1 cellular context compared by ENCODE assay signal in the genomic region with DNA sequence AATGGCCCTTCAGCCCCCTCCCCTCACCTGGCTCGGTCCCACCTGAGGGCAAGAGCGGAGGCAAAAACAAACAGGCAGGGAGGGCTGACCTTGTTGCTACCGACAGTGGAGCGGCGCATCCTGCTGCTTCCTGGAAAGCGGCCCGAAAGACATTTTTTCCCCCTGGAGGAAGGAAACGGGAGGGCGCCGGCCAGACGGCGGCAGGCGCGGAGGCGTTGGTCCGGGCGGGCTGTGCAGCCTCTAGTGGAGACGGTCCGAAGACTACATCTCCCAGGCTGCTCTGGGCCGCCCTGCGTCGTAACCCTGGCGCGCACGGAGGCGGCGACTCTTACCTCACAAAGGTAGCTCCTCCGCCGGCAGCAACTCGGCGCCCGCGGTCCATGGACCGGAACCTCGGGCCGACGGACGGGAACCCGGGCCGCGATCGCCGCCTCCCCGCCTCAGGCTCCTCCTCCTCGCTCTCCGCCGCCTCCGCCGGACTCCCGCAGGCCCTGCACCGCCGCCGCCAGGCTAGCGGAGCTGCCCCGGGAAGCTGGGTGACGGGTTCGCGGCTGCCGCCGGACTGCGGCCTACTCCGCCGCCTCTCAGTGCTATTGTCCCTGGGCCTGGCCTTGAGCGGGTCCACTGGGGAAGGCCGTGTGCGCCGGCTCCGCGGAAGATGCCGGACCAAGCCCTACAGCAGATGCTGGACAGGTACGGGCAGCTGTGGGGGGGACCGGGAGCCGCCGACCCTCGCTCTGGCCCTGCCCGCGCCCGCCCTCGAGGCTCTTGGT.
TF ChIP-seq lines count a peak whose summit lies in the region.

A gene (minus strand): TSS at position 242 of the 773 bp plus-strand sequence. CDS start 50,728 bp downstream, outside the sequence.
A gene with protein sequence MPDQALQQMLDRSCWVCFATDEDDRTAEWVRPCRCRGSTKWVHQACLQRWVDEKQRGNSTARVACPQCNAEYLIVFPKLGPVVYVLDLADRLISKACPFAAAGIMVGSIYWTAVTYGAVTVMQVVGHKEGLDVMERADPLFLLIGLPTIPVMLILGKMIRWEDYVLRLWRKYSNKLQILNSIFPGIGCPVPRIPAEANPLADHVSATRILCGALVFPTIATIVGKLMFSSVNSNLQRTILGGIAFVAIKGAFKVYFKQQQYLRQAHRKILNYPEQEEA (plus strand): TSS at position 331 of the 773 bp plus-strand sequence. CDS start 328 bp downstream, at position 659.

TF ChIP-seq in K562, 482 proteins besides CTCF, POLR2A, EP300 and RAD21 (continued from another document and continues in another):
- TF ChIP-seq, protein P1, sequence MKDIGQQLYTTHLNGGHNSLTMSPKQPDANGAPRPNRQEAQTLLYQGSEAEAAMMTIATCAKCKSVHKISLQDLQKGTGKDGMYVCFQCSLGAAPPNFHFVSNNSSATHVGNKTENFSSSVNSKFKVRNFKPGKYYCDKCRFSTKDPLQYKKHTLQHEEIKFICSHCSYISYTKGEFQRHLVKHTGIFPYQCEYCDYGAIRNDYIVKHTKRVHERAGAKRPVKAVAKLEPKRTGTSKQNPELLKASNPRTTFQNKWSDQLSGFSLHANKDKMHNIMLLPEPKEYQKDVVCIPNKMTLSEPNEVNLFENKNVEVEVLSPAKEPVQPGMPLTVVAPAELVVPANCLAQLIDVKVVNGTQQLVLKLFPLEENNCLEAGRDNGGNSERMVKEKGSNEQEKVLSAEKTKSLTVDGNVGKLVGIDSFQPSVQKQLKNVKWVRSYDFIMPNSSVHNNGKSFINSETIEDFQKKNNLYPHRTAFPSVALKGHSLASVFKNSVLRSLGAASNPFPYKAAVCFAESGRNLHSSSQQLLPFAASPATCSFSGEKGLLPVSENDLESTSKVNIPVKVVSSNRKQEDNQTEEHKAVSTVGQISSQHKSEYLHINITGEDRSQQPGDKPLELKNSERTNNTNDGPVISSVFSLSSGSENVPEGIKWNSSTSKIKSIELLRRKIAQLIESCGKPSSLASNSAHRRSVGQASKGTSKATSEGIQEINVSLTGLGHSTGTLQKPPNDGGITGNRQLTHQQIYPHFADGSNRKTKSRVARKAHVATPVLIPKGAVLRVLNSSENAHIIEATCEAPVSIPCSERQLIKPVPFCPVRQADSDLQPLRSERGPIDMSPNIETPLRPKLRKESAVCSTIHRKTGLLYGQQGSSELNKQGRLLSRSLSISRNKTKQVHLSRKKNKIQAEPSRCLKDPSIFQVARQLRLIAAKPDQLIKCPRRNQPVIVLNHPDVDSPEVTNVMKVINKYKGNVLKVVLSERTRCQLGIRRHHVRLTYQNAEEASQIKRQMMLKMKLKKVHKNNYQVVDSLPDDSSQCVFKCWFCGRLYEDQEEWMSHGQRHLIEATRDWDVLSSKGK (CRISPR knock-in tag; IDR thresholded peaks at IDR 0.05): no peak
- TF ChIP-seq, protein P2, sequence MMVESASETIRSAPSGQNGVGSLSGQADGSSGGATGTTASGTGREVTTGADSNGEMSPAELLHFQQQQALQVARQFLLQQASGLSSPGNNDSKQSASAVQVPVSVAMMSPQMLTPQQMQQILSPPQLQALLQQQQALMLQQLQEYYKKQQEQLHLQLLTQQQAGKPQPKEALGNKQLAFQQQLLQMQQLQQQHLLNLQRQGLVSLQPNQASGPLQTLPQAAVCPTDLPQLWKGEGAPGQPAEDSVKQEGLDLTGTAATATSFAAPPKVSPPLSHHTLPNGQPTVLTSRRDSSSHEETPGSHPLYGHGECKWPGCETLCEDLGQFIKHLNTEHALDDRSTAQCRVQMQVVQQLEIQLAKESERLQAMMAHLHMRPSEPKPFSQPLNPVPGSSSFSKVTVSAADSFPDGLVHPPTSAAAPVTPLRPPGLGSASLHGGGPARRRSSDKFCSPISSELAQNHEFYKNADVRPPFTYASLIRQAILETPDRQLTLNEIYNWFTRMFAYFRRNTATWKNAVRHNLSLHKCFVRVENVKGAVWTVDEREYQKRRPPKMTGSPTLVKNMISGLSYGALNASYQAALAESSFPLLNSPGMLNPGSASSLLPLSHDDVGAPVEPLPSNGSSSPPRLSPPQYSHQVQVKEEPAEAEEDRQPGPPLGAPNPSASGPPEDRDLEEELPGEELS (CRISPR knock-in tag; IDR thresholded peaks at IDR 0.05; ENCODE audit: borderline replicate concordance): no peak
- TF ChIP-seq, protein P3, sequence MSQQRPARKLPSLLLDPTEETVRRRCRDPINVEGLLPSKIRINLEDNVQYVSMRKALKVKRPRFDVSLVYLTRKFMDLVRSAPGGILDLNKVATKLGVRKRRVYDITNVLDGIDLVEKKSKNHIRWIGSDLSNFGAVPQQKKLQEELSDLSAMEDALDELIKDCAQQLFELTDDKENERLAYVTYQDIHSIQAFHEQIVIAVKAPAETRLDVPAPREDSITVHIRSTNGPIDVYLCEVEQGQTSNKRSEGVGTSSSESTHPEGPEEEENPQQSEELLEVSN (IDR thresholded peaks at IDR 0.05; ENCODE audit: borderline replicate concordance in 1 of 2, extremely low read depth in 1 of 2, insufficient read depth in 1 of 2, insufficient read length in 1 of 2, low read depth in 1 of 2, low read length in 1 of 2, poor library complexity in 1 of 2, severe bottlenecking in 1 of 2): peak; percentile 16 to 28
- TF ChIP-seq THRAP3 (IDR thresholded peaks at IDR 0.05; ENCODE audit: borderline replicate concordance): no peak
- peak in 1 of 2 experiments; percentile 33; a peak in 1 of 4 replicates for TF ChIP-seq KDM4B (IDR thresholded peaks at IDR 0.05; ENCODE audit: borderline replicate concordance in 2 of 2, low read depth in 1 of 2)
- TF ChIP-seq NBN (IDR thresholded peaks at IDR 0.05; ENCODE audit: low read depth): 0 out of 2 replicates have a peak, but pooled peaks have one; percentile 40
- 0 out of 2 replicates have a peak, but pooled peaks have one; percentile 28 for TF ChIP-seq RBM14 (IDR thresholded peaks at IDR 0.05; ENCODE audit: borderline replicate concordance, insufficient read depth, low read depth, low read length)
- no peak for TF ChIP-seq NR3C1 (CRISPR knock-in tag; IDR thresholded peaks at IDR 0.05)
- peak; percentile 57 for TF ChIP-seq SUPT5H (IDR thresholded peaks at IDR 0.05)
- no peak for TF ChIP-seq HDAC8 (tag; IDR thresholded peaks at IDR 0.05)
- TF ChIP-seq ZFP1 (CRISPR knock-in tag; IDR thresholded peaks at IDR 0.05): no peak
- peak; percentile 45; the same call in 1 of the 2 replicates for TF ChIP-seq GATAD2B (IDR thresholded peaks at IDR 0.05; ENCODE audit: borderline replicate concordance)
- peak; percentile 61 for TF ChIP-seq FIP1L1 (IDR thresholded peaks at IDR 0.05; ENCODE audit: low read depth, low read length, poor library complexity, severe bottlenecking)
- TF ChIP-seq SIN3A (IDR thresholded peaks at IDR 0.05; ENCODE audit: borderline replicate concordance in 2 of 2, control insufficient read depth in 1 of 2, low read depth in 2 of 2, low read length in 2 of 2): peak in 1 of 2 experiments; percentile 42; a peak in 1 of 4 replicates
- TF ChIP-seq KAT8 (IDR thresholded peaks at IDR 0.05; ENCODE audit: low read depth): no peak
- TF ChIP-seq CBFB (CRISPR knock-in tag; IDR thresholded peaks at IDR 0.05): no peak
- peak; percentile 53 for TF ChIP-seq PHF20 (IDR thresholded peaks at IDR 0.05; ENCODE audit: partially characterized antibody)
- TF ChIP-seq, protein P4, sequence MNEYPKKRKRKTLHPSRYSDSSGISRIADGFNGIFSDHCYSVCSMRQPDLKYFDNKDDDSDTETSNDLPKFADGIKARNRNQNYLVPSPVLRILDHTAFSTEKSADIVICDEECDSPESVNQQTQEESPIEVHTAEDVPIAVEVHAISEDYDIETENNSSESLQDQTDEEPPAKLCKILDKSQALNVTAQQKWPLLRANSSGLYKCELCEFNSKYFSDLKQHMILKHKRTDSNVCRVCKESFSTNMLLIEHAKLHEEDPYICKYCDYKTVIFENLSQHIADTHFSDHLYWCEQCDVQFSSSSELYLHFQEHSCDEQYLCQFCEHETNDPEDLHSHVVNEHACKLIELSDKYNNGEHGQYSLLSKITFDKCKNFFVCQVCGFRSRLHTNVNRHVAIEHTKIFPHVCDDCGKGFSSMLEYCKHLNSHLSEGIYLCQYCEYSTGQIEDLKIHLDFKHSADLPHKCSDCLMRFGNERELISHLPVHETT (CRISPR knock-in tag; conservative IDR thresholded peaks at IDR 0.05 in 1 of 2, IDR thresholded peaks at IDR 0.05 in 1 of 2): peak in 1 of 2 experiments; percentile 84; a peak in 2 of 4 replicates
- TF ChIP-seq, protein P5, sequence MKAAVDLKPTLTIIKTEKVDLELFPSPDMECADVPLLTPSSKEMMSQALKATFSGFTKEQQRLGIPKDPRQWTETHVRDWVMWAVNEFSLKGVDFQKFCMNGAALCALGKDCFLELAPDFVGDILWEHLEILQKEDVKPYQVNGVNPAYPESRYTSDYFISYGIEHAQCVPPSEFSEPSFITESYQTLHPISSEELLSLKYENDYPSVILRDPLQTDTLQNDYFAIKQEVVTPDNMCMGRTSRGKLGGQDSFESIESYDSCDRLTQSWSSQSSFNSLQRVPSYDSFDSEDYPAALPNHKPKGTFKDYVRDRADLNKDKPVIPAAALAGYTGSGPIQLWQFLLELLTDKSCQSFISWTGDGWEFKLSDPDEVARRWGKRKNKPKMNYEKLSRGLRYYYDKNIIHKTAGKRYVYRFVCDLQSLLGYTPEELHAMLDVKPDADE (conservative IDR thresholded peaks at IDR 0.05; ENCODE audit: control insufficient read depth, low read depth, low read length): peak; percentile 92; the same call in 1 of the 2 replicates
- TF ChIP-seq, protein P6, sequence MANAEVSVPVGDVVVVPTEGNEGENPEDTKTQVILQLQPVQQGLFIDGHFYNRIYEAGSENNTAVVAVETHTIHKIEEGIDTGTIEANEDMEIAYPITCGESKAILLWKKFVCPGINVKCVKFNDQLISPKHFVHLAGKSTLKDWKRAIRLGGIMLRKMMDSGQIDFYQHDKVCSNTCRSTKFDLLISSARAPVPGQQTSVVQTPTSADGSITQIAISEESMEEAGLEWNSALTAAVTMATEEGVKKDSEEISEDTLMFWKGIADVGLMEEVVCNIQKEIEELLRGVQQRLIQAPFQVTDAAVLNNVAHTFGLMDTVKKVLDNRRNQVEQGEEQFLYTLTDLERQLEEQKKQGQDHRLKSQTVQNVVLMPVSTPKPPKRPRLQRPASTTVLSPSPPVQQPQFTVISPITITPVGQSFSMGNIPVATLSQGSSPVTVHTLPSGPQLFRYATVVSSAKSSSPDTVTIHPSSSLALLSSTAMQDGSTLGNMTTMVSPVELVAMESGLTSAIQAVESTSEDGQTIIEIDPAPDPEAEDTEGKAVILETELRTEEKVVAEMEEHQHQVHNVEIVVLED (CRISPR knock-in tag; IDR thresholded peaks at IDR 0.05): peak; percentile 93
- TF ChIP-seq, protein P7, sequence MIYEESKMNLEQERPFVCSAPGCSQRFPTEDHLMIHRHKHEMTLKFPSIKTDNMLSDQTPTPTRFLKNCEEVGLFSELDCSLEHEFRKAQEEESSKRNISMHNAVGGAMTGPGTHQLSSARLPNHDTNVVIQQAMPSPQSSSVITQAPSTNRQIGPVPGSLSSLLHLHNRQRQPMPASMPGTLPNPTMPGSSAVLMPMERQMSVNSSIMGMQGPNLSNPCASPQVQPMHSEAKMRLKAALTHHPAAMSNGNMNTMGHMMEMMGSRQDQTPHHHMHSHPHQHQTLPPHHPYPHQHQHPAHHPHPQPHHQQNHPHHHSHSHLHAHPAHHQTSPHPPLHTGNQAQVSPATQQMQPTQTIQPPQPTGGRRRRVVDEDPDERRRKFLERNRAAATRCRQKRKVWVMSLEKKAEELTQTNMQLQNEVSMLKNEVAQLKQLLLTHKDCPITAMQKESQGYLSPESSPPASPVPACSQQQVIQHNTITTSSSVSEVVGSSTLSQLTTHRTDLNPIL (CRISPR knock-in tag; IDR thresholded peaks at IDR 0.05): no peak
- peak; percentile 28; the same call in 1 of the 2 replicates for TF ChIP-seq SMC3 (conservative IDR thresholded peaks at IDR 0.05; ENCODE audit: insufficient read depth, low read depth, low read length)
- no peak for TF ChIP-seq ZKSCAN3 (CRISPR knock-in tag; IDR thresholded peaks at IDR 0.05)
- TF ChIP-seq CBX5 (IDR thresholded peaks at IDR 0.05; ENCODE audit: borderline replicate concordance, low read depth): no peak
- peak; percentile 47; the same call in 1 of the 2 replicates for TF ChIP-seq JUND (IDR thresholded peaks at IDR 0.05; ENCODE audit: borderline replicate concordance, low read depth, low read length)
- no peak; the same call in 2 of the 3 replicates for TF ChIP-seq JUND (tag; IDR thresholded peaks at IDR 0.05; ENCODE audit: borderline replicate concordance, low read depth, low read length)
- no peak for TF ChIP-seq RBM22 (IDR thresholded peaks at IDR 0.05; ENCODE audit: low read depth, low read length, poor library complexity, severe bottlenecking)
- TF ChIP-seq NFIX (CRISPR knock-in tag; IDR thresholded peaks at IDR 0.05; ENCODE audit: low read depth): no peak
- TF ChIP-seq, protein P8, sequence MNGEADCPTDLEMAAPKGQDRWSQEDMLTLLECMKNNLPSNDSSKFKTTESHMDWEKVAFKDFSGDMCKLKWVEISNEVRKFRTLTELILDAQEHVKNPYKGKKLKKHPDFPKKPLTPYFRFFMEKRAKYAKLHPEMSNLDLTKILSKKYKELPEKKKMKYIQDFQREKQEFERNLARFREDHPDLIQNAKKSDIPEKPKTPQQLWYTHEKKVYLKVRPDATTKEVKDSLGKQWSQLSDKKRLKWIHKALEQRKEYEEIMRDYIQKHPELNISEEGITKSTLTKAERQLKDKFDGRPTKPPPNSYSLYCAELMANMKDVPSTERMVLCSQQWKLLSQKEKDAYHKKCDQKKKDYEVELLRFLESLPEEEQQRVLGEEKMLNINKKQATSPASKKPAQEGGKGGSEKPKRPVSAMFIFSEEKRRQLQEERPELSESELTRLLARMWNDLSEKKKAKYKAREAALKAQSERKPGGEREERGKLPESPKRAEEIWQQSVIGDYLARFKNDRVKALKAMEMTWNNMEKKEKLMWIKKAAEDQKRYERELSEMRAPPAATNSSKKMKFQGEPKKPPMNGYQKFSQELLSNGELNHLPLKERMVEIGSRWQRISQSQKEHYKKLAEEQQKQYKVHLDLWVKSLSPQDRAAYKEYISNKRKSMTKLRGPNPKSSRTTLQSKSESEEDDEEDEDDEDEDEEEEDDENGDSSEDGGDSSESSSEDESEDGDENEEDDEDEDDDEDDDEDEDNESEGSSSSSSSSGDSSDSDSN (IDR thresholded peaks at IDR 0.05; ENCODE audit: borderline replicate concordance in 1 of 2, low read depth in 2 of 2, low read length in 2 of 2): peak; percentile 59 to 78; a peak in 2 of 4 replicates
- TF ChIP-seq ELF2 (CRISPR knock-in tag; IDR thresholded peaks at IDR 0.05): no peak
- TF ChIP-seq SRF (CRISPR knock-in tag; IDR thresholded peaks at IDR 0.05): no peak; a peak in 1 of 4 replicates
- no peak for TF ChIP-seq MAFF (IDR thresholded peaks at IDR 0.05; ENCODE audit: low read length)
- peak in 1 of 2 experiments; percentile 63; a peak in 1 of 4 replicates for TF ChIP-seq NONO (IDR thresholded peaks at IDR 0.05; ENCODE audit: low read depth in 2 of 2, low read length in 1 of 2)
- no peak for TF ChIP-seq FUS (optimal IDR thresholded peaks at IDR 0.05; ENCODE audit: low read depth, low read length)
- TF ChIP-seq GTF2E2 (tag; IDR thresholded peaks at IDR 0.05): no peak
- peak; percentile 90 for TF ChIP-seq POLR2G (IDR thresholded peaks at IDR 0.05; ENCODE audit: low read depth, low read length)
- peak; percentile 46; the same call in 1 of the 2 replicates for TF ChIP-seq ZC3H4 (CRISPR knock-in tag; IDR thresholded peaks at IDR 0.05; ENCODE audit: borderline replicate concordance)
- TF ChIP-seq FOXA1 (IDR thresholded peaks at IDR 0.05; ENCODE audit: borderline replicate concordance): no peak
- TF ChIP-seq DACH1 (IDR thresholded peaks at IDR 0.05; ENCODE audit: partially characterized antibody): no peak
- TF ChIP-seq ETV1 (tag; conservative IDR thresholded peaks at IDR 0.05; ENCODE audit: low read depth): peak; percentile 50; the same call in 1 of the 2 replicates
- TF ChIP-seq, protein P9, sequence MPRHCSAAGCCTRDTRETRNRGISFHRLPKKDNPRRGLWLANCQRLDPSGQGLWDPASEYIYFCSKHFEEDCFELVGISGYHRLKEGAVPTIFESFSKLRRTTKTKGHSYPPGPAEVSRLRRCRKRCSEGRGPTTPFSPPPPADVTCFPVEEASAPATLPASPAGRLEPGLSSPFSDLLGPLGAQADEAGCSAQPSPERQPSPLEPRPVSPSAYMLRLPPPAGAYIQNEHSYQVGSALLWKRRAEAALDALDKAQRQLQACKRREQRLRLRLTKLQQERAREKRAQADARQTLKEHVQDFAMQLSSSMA (CRISPR knock-in tag; IDR thresholded peaks at IDR 0.05): no peak
